8 cellular contexts compared by ENCODE assay signal in the genomic region with DNA sequence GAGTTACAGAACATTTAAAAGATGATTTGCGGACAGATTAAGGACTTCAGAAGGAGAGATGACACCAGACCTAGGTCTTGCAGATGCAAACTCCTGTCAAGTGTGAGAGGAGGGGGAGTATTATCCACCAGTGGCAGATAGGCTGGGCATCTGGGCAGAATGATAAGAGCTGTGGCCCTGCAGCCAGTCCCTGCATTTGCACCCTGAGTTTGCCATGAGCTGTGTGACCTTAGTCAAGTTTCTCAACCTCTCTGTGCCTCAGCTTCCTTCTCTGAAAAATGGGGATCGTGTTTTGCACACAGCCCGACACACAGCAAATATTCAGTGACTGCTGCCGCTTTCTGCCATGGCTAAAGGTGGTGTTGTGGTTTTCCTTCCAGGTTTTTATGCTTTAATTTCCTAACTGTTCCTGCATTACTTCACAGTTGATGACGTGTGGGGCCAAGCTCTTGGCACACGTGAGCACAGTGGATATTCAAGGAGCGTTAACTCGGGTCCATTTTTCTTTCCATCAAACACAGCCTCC.
"Had no signal": no experiment of that assay in that cellular context is flagged by ENCODE, and none has a peak within 500 bp of the region (broad histone marks: within the 10 kb centered on the region; RNA-seq: fewer than 3 reads in every experiment).

No MANE protein-coding gene starts in this region.

- DNase-seq: H9, HCEC 1CT, HFFc6, IMR-90, KBM-7 had no signal

- H3K4me2 ChIP-seq: GM23338 had no signal

- ATAC-seq: GM23338 had no signal

- H3K4me3 ChIP-seq: GM23338 had no signal

- FAIRE-seq: H1, H54 had no signal

- H2AFZ ChIP-seq: GM23338 had no signal
